In the genomic region with DNA sequence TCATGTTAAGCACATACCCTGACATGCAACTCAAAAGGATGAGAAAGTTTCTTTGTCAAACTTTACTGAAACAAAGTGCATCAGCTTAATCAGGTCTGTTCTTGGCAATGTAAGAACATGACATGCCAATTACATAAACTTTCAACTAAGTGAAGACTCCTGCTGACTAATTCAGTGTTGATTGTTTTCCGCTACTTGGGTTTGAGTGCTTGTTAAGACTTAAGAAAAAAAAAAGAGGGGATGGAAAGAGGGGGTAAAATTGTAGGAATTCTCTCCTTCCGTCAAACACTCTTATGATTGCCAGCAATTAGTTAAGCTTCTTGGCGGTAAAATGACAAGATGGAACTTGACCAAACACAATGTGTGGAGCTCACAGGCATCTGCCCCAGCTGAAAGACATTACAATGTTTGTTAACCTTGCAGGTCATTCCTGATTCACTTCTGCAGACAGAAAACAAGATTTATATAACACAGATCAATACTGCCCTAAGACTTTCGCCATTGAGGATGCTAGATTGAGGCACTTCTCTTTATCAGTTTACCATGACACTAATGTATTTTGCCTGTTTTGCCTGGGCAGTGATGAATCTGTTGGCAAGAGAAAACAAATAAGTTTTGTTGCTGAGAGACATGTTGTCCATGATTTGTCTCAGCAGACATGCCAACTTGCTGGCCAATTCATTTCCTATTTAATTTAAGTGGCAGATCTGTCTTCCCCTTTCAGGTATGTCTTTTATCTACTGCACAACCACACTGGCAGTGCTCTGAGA, we compare ENCODE assay signal across 16 cellular contexts.
"Had no signal": no experiment of that assay in that cellular context is flagged by ENCODE, and none has a peak within 500 bp of the region (broad histone marks: within the 10 kb centered on the region; RNA-seq: fewer than 3 reads in every experiment).

No MANE protein-coding gene starts in this region.

- ATAC-seq: activated CD4-positive, CD25-positive, alpha-beta regulatory T cell treated with anti-CD3 and anti-CD28 coated beads, Interleukin-2, amount 50 U/mL, for 24 hours; gastroesophageal sphincter; naive thymus-derived CD4-positive, alpha-beta T cell had no signal

- DNase-seq: activated naive CD4-positive, alpha-beta T cell treated with anti-CD3 and anti-CD28 coated beads, Interleukin-2, amount 50 U/mL, for 16 hours; activated T-cell treated with anti-CD3 and anti-CD28 coated beads, Interleukin-2, amount 50 U/mL, for 1 hour; adrenal gland; brain microvascular endothelial cell; esophagus squamous epithelium; kidney; naive thymus-derived CD4-positive, alpha-beta T cell; sigmoid colon; stimulated activated CD4-positive, alpha-beta T cell treated with anti-CD3 and anti-CD28 coated beads, Interleukin-2, amount 100 ng/mL, for 24 hours; stimulated activated naive CD4-positive, alpha-beta T cell treated with Interleukin-2 at 50 U/mL for 16 hours; upper lobe of left lung had no signal

- H3K4me1 Mint-ChIP-seq: naive thymus-derived CD4-positive, alpha-beta T cell had no signal

- H3K4me3 Mint-ChIP-seq: naive thymus-derived CD4-positive, alpha-beta T cell; T-helper 2 cell treated with Interferon-gamma antibody and Interleukin-4, amounts not matched to agents 5 μg/mL and 100 μg/mL, for 36 hours had no signal

- H3K9me3 ChIP-seq: adrenal gland, esophagus squamous epithelium, gastroesophageal sphincter, sigmoid colon, suprapubic skin, upper lobe of left lung had no signal

- H3K36me3 Mint-ChIP-seq: naive thymus-derived CD4-positive, alpha-beta T cell had no signal

- H3K36me3 ChIP-seq: adrenal gland, brain microvascular endothelial cell, esophagus squamous epithelium, gastroesophageal sphincter, sigmoid colon, suprapubic skin, upper lobe of left lung had no signal

- H3K27ac Mint-ChIP-seq: naive thymus-derived CD4-positive, alpha-beta T cell; progenitor cell of endocrine pancreas; T-helper 2 cell treated with Interferon-gamma antibody and Interleukin-4, amounts not matched to agents 5 μg/mL and 100 μg/mL, for 36 hours had no signal

- H3K27me3 ChIP-seq: adrenal gland, brain microvascular endothelial cell, esophagus squamous epithelium, gastroesophageal sphincter, sigmoid colon, suprapubic skin, upper lobe of left lung had no signal

- H3K27me3 Mint-ChIP-seq: naive thymus-derived CD4-positive, alpha-beta T cell; progenitor cell of endocrine pancreas had no signal

- H3K4me3 ChIP-seq: adrenal gland, esophagus squamous epithelium, gastroesophageal sphincter, sigmoid colon, suprapubic skin, upper lobe of left lung had no signal

- H3K4me1 ChIP-seq: adrenal gland, gastroesophageal sphincter, sigmoid colon, suprapubic skin, upper lobe of left lung had no signal
